1 cellular context compared by ENCODE assay signal in the genomic region with DNA sequence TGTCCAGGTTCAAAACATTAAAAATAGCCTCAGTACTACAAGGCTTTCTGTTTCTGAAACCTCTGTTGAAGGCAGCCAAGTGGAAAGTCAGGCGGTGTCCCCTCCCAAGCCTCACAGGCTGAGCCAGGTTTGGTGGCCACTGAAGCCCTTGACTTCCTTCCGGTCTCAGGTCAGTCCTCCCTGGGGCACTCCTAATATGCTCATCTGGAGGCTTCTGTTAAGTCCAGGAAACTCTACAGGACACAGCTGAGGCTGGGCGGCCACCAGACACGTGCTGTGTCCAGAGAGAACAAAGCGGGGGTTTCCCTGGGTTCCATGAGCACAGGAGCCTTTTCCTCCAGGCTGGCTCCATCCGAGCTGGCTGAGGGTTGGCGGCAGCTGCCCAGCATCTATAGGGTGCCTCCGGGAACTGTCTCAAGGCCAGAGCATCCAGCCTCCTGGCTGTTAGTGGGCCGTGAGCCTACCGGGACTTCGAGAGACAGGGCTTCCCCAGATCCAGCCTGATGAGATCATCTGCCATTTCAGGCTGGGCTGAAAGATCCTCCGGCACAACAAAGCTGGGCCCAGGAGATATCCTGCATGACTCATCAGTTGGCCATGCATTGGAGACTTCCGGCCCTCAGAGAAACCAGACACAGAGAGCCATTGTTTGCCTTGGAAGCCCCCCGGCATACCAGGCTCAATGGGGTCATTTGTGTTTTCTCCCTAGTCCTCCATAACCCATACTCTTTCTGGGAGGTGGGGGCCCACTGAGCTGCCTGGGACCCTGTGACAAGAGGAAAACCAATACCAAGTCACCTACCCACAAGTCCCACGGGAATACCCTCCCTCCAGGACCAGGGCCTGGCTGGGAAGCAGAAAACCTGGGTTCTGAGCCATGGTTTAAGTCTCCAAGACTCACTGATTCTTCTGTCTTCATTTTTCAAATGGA.
TF ChIP-seq lines count a peak whose summit lies in the region.

No MANE protein-coding gene starts in this region.

TF ChIP-seq in GM12878, 131 proteins besides CTCF, POLR2A, EP300 and RAD21 (continued from another document and continues in another):
- TF ChIP-seq NFXL1 (IDR thresholded peaks at IDR 0.05; ENCODE audit: borderline replicate concordance): no peak
- TF ChIP-seq YBX1 (IDR thresholded peaks at IDR 0.05): no peak
- TF ChIP-seq MXI1 (IDR thresholded peaks at IDR 0.05; ENCODE audit: low read depth, low read length): no peak
- peak; percentile 81 for TF ChIP-seq EED (IDR thresholded peaks at IDR 0.05; ENCODE audit: low read depth)
- TF ChIP-seq, protein P1, sequence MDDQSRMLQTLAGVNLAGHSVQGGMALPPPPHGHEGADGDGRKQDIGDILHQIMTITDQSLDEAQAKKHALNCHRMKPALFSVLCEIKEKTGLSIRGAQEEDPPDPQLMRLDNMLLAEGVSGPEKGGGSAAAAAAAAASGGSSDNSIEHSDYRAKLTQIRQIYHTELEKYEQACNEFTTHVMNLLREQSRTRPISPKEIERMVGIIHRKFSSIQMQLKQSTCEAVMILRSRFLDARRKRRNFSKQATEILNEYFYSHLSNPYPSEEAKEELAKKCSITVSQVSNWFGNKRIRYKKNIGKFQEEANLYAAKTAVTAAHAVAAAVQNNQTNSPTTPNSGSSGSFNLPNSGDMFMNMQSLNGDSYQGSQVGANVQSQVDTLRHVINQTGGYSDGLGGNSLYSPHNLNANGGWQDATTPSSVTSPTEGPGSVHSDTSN (IDR thresholded peaks at IDR 0.05; ENCODE audit: insufficient replicate concordance, low read depth, low read length): no peak
- no peak for TF ChIP-seq RBBP5 (conservative IDR thresholded peaks at IDR 0.05)
- no peak; the same call in 2 of the 3 replicates for TF ChIP-seq POU2F2 (IDR thresholded peaks at IDR 0.05; ENCODE audit: borderline replicate concordance, low read depth, low read length)
- TF ChIP-seq FOXK2 (IDR thresholded peaks at IDR 0.05): no peak
- TF ChIP-seq MEF2B (IDR thresholded peaks at IDR 0.05; ENCODE audit: partially characterized antibody, poor library complexity, severe bottlenecking): peak; percentile 69
- no peak for TF ChIP-seq ZSCAN29 (IDR thresholded peaks at IDR 0.05)
- TF ChIP-seq MTA3 (IDR thresholded peaks at IDR 0.05; ENCODE audit: borderline replicate concordance, low read length): no peak
- TF ChIP-seq SREBF2 (IDR thresholded peaks at IDR 0.05; ENCODE audit: low read length): no peak
- TF ChIP-seq SIN3A (IDR thresholded peaks at IDR 0.05; ENCODE audit: low read depth, low read length): no peak
- TF ChIP-seq ZNF24 (IDR thresholded peaks at IDR 0.05): no peak
- TF ChIP-seq PAX8 (IDR thresholded peaks at IDR 0.05): no peak
- no peak for TF ChIP-seq ZNF207 (IDR thresholded peaks at IDR 0.05; ENCODE audit: borderline replicate concordance)
- no peak for TF ChIP-seq SUZ12 (IDR thresholded peaks at IDR 0.05; ENCODE audit: unreplicated experiment)
- TF ChIP-seq CHD2 (IDR thresholded peaks at IDR 0.05; ENCODE audit: borderline replicate concordance, low read depth, low read length): no peak
- TF ChIP-seq LARP7 (IDR thresholded peaks at IDR 0.05): no peak
- TF ChIP-seq SP1 (IDR thresholded peaks at IDR 0.05; ENCODE audit: low read depth, low read length): no peak
- peak; percentile 66 for TF ChIP-seq RUNX3 (IDR thresholded peaks at IDR 0.05; ENCODE audit: low read length)
- no peak for TF ChIP-seq POLR2AphosphoS2 (IDR thresholded peaks at IDR 0.05; ENCODE audit: low read depth, low read length)
- no peak for TF ChIP-seq CBX5 (IDR thresholded peaks at IDR 0.05; ENCODE audit: low read depth)
- TF ChIP-seq, protein P2, sequence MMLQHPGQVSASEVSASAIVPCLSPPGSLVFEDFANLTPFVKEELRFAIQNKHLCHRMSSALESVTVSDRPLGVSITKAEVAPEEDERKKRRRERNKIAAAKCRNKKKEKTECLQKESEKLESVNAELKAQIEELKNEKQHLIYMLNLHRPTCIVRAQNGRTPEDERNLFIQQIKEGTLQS (IDR thresholded peaks at IDR 0.05; ENCODE audit: borderline replicate concordance, extremely low read depth, low read depth, low read length): no peak
- peak; percentile 54 for TF ChIP-seq RAD51 (IDR thresholded peaks at IDR 0.05)
- no peak for TF ChIP-seq NRF1 (conservative IDR thresholded peaks at IDR 0.05; ENCODE audit: low read depth, low read length)
- TF ChIP-seq, protein P3, sequence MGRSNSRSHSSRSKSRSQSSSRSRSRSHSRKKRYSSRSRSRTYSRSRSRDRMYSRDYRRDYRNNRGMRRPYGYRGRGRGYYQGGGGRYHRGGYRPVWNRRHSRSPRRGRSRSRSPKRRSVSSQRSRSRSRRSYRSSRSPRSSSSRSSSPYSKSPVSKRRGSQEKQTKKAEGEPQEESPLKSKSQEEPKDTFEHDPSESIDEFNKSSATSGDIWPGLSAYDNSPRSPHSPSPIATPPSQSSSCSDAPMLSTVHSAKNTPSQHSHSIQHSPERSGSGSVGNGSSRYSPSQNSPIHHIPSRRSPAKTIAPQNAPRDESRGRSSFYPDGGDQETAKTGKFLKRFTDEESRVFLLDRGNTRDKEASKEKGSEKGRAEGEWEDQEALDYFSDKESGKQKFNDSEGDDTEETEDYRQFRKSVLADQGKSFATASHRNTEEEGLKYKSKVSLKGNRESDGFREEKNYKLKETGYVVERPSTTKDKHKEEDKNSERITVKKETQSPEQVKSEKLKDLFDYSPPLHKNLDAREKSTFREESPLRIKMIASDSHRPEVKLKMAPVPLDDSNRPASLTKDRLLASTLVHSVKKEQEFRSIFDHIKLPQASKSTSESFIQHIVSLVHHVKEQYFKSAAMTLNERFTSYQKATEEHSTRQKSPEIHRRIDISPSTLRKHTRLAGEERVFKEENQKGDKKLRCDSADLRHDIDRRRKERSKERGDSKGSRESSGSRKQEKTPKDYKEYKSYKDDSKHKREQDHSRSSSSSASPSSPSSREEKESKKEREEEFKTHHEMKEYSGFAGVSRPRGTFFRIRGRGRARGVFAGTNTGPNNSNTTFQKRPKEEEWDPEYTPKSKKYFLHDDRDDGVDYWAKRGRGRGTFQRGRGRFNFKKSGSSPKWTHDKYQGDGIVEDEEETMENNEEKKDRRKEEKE (IDR thresholded peaks at IDR 0.05): no peak
- peak; percentile 84 to 85 for TF ChIP-seq BHLHE40 (IDR thresholded peaks at IDR 0.05; ENCODE audit: borderline replicate concordance in 1 of 2, low read depth in 2 of 2, low read length in 1 of 2)
- no peak for TF ChIP-seq SMAD1 (IDR thresholded peaks at IDR 0.05; ENCODE audit: low read depth, partially characterized antibody)
- peak; percentile 11; the same call in 1 of the 2 replicates for TF ChIP-seq SMARCA5 (IDR thresholded peaks at IDR 0.05)
- no peak for TF ChIP-seq HSF1 (IDR thresholded peaks at IDR 0.05; ENCODE audit: low read depth, low read length)
- no peak for TF ChIP-seq SMC3 (IDR thresholded peaks at IDR 0.05; ENCODE audit: borderline replicate concordance, low read length)
- TF ChIP-seq GABPA (IDR thresholded peaks at IDR 0.05; ENCODE audit: low read depth): 0 out of 2 replicates have a peak, but pooled peaks have one; percentile 38
- TF ChIP-seq, protein P4, sequence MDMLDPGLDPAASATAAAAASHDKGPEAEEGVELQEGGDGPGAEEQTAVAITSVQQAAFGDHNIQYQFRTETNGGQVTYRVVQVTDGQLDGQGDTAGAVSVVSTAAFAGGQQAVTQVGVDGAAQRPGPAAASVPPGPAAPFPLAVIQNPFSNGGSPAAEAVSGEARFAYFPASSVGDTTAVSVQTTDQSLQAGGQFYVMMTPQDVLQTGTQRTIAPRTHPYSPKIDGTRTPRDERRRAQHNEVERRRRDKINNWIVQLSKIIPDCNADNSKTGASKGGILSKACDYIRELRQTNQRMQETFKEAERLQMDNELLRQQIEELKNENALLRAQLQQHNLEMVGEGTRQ (IDR thresholded peaks at IDR 0.05; ENCODE audit: borderline replicate concordance, low read depth, low read length): no peak
- TF ChIP-seq, protein P5, sequence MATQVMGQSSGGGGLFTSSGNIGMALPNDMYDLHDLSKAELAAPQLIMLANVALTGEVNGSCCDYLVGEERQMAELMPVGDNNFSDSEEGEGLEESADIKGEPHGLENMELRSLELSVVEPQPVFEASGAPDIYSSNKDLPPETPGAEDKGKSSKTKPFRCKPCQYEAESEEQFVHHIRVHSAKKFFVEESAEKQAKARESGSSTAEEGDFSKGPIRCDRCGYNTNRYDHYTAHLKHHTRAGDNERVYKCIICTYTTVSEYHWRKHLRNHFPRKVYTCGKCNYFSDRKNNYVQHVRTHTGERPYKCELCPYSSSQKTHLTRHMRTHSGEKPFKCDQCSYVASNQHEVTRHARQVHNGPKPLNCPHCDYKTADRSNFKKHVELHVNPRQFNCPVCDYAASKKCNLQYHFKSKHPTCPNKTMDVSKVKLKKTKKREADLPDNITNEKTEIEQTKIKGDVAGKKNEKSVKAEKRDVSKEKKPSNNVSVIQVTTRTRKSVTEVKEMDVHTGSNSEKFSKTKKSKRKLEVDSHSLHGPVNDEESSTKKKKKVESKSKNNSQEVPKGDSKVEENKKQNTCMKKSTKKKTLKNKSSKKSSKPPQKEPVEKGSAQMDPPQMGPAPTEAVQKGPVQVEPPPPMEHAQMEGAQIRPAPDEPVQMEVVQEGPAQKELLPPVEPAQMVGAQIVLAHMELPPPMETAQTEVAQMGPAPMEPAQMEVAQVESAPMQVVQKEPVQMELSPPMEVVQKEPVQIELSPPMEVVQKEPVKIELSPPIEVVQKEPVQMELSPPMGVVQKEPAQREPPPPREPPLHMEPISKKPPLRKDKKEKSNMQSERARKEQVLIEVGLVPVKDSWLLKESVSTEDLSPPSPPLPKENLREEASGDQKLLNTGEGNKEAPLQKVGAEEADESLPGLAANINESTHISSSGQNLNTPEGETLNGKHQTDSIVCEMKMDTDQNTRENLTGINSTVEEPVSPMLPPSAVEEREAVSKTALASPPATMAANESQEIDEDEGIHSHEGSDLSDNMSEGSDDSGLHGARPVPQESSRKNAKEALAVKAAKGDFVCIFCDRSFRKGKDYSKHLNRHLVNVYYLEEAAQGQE (IDR thresholded peaks at IDR 0.05; ENCODE audit: low read depth, low read length): no peak
- TF ChIP-seq SPI1 (IDR thresholded peaks at IDR 0.05; ENCODE audit: borderline replicate concordance, insufficient read depth, low read depth, low read length): peak; percentile 9; the same call in 1 of the 2 replicates
- TF ChIP-seq USF1 (IDR thresholded peaks at IDR 0.05; ENCODE audit: borderline replicate concordance, extremely low read length, insufficient read depth, low read depth, low read length): no peak
- TF ChIP-seq, protein P6, sequence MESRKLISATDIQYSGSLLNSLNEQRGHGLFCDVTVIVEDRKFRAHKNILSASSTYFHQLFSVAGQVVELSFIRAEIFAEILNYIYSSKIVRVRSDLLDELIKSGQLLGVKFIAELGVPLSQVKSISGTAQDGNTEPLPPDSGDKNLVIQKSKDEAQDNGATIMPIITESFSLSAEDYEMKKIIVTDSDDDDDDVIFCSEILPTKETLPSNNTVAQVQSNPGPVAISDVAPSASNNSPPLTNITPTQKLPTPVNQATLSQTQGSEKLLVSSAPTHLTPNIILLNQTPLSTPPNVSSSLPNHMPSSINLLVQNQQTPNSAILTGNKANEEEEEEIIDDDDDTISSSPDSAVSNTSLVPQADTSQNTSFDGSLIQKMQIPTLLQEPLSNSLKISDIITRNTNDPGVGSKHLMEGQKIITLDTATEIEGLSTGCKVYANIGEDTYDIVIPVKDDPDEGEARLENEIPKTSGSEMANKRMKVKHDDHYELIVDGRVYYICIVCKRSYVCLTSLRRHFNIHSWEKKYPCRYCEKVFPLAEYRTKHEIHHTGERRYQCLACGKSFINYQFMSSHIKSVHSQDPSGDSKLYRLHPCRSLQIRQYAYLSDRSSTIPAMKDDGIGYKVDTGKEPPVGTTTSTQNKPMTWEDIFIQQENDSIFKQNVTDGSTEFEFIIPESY (IDR thresholded peaks at IDR 0.05): no peak
- no peak for TF ChIP-seq HDAC6 (IDR thresholded peaks at IDR 0.05; ENCODE audit: unreplicated experiment)
- TF ChIP-seq NFIC (IDR thresholded peaks at IDR 0.05; ENCODE audit: low read depth, low read length): peak; percentile 66; the same call in 1 of the 2 replicates
- no peak for TF ChIP-seq JUND (IDR thresholded peaks at IDR 0.05; ENCODE audit: low read depth, low read length)
- TF ChIP-seq KLF5 (IDR thresholded peaks at IDR 0.05; ENCODE audit: partially characterized antibody): peak; percentile 24
- no peak for TF ChIP-seq CHD1 (IDR thresholded peaks at IDR 0.05; ENCODE audit: low read depth, low read length)
- TF ChIP-seq FOXM1 (IDR thresholded peaks at IDR 0.05; ENCODE audit: low read depth, low read length): no peak
- TF ChIP-seq TCF12 (IDR thresholded peaks at IDR 0.05; ENCODE audit: low read depth, low read length): no peak
- TF ChIP-seq MEF2A (IDR thresholded peaks at IDR 0.05; ENCODE audit: insufficient read depth, low read depth, low read length): peak; percentile 82
- TF ChIP-seq NR2C2 (IDR thresholded peaks at IDR 0.05; ENCODE audit: borderline replicate concordance, control insufficient read depth, insufficient read length, low read depth): no peak
- no peak for TF ChIP-seq SMAD5 (IDR thresholded peaks at IDR 0.05; ENCODE audit: low read depth)
- TF ChIP-seq WRNIP1 (IDR thresholded peaks at IDR 0.05; ENCODE audit: borderline replicate concordance, low read depth, low read length): no peak
- TF ChIP-seq, protein P7, sequence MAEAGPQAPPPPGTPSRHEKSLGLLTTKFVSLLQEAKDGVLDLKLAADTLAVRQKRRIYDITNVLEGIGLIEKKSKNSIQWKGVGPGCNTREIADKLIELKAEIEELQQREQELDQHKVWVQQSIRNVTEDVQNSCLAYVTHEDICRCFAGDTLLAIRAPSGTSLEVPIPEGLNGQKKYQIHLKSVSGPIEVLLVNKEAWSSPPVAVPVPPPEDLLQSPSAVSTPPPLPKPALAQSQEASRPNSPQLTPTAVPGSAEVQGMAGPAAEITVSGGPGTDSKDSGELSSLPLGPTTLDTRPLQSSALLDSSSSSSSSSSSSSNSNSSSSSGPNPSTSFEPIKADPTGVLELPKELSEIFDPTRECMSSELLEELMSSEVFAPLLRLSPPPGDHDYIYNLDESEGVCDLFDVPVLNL (IDR thresholded peaks at IDR 0.05; ENCODE audit: low read depth, low read length): no peak
- no peak for TF ChIP-seq NR2C1 (IDR thresholded peaks at IDR 0.05)
